In the genomic region with DNA sequence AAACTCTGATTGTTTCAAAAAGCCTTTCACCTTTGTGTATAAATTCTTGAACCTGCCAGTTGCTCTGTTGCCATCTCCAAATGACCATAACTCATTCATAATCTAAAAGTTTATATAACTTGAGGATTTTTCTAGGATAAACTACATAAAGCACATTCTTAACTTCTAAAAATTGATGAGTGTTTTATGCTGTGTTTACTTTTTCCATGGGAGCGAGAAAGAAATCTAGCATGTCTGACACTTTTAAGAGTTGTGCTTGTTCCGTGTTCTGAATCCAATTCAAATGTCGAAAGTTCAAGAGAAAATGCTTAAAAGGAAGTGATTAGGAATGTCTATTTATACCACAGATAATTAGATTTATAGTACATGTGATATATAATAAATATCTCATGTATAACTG, we compare ENCODE assay signal across 30 cellular contexts.
DNase-seq lines count a peak whose midpoint lies in the region; ATAC-seq and TF ChIP-seq lines count a peak whose summit lies in the region.
"Had no signal": no experiment of that assay in that cellular context is flagged by ENCODE, and none has a peak within 500 bp of the region (broad histone marks: within the 10 kb centered on the region; RNA-seq: fewer than 3 reads in every experiment).

No MANE protein-coding gene starts in this region.

- no peaks in the 10 kb centered on the region for H4K20me1 ChIP-seq in BLaER1

- H3K4me2 ChIP-seq in BLaER1 = peak overlapping the region; percentile 20
- H3K4me2 ChIP-seq: PC-9 had no signal

- H3K27ac ChIP-seq in BLaER1 (no peak overlapping the region), muscle layer of duodenum (ENCODE audit: low read length) (peak overlapping the region; percentile 27), tibial artery (peak overlapping the region; percentile 65 to 75)
- H3K27ac ChIP-seq: C4-2B, PC-9, SJSA1 had no signal

- H3K9me3 ChIP-seq in BLaER1 = peaks cover 11% of the 10 kb centered on the region; the same call in 1 of the 2 replicates
- no peaks in the 10 kb centered on the region for H3K9me3 ChIP-seq in muscle layer of duodenum (ENCODE audit: control insufficient read depth in 1 of 2, low read length in 2 of 2)
- H3K9me3 ChIP-seq in tibial artery = no peaks in the 10 kb centered on the region
- H3K9me3 ChIP-seq: Caco-2, MG63, SJSA1 had no signal

- no peak overlapping the region for H3K9ac ChIP-seq in BLaER1

- CTCF ChIA-PET in HEK293T (lab: Yijun Ruan, JAX) = no interaction called here

- H3K4me1 ChIP-seq in BLaER1 (peaks cover 54% of the 10 kb centered on the region), muscle layer of duodenum (ENCODE audit: control insufficient read depth in 1 of 2, insufficient read depth in 2 of 2, low read length in 2 of 2) (peaks cover 10 to 11% of the 10 kb centered on the region in 2 donors), tibial artery (peaks cover 0 to 83% (median 26%) of the 10 kb centered on the region in 4 donors)
- H3K4me1 ChIP-seq: SJSA1 had no signal

- H3K36me3 ChIP-seq in BLaER1 (0 out of 2 replicates have a peak, but pooled peaks cover 6% of the 10 kb centered on the region), muscle layer of duodenum (ENCODE audit: control insufficient read depth in 1 of 2, insufficient read depth in 2 of 2, low read length in 2 of 2) (no peaks in the 10 kb centered on the region), tibial artery (no peaks in the 10 kb centered on the region)
- H3K36me3 ChIP-seq: MG63, SJSA1 had no signal

- no peak for TF ChIP-seq CTCF in fibroblast of villous mesenchyme (IDR thresholded peaks at IDR 0.05; ENCODE audit: insufficient read depth, low read depth, low read length)
- TF ChIP-seq CTCF in tibial artery (IDR thresholded peaks at IDR 0.05) = no peak

- ATAC-seq in GM19035 (IDR thresholded peaks at IDR 0.05; ENCODE audit: unreplicated experiment) = no peak
- ATAC-seq: CD8-positive, alpha-beta T cell; GM12878; HCT116 had no signal

- no peak overlapping the region for H3K4me3 ChIP-seq in BLaER1
- no peak overlapping the region for H3K4me3 ChIP-seq in fibroblast of villous mesenchyme (ENCODE audit: low read depth, low read length)
- no peak overlapping the region for H3K4me3 ChIP-seq in muscle layer of duodenum (ENCODE audit: low read depth in 1 of 2, low read length in 2 of 2)
- H3K4me3 ChIP-seq in tibial artery = no peak overlapping the region
- H3K4me3 ChIP-seq: GM12878, MG63, PC-9, SJSA1 had no signal

- intact Hi-C loops in tibial artery (cut with DNase I; ENCODE audit: low total_unique reads) = no loop called here

- DNase-seq in fibroblast of villous mesenchyme (ENCODE audit: low read depth) = peak; percentile 83
- no peak for DNase-seq in tibial artery
- DNase-seq in NCI-H82 treated with DMSO at 0.1 percent for 48 hours (lab: John Stamatoyannopoulos, UW; ENCODE audit: unreplicated experiment) = no peak
- no peak for DNase-seq in HEK293T (ENCODE audit: extremely low spot score)
- DNase-seq: 8988T; Caco-2; CD8-positive, alpha-beta T cell; DMS 273 treated with DMSO at 0.1 percent for 48 hours; DMS79; EL; GDM1; IMR-90; KG1; MG63; NCI-H1105 treated with DMSO at 0.1 percent for 48 hours; NCI-H146; NCI-H1930; NCI-H2107; NCI-H524 treated with DMSO at 0.1 percent for 48 hours; NCI-H82; PC-9; Right ventricle myocardium superior; RPMI8226 had no signal

- H3K27me3 ChIP-seq in BLaER1 = no peaks in the 10 kb centered on the region
- H3K27me3 ChIP-seq in muscle layer of duodenum (ENCODE audit: low read depth, low read length) = no peaks in the 10 kb centered on the region
- H3K27me3 ChIP-seq in tibial artery = no peaks in the 10 kb centered on the region
- H3K27me3 ChIP-seq: MG63, SJSA1 had no signal

- POLR2A ChIA-PET in HEK293T (lab: Yijun Ruan, JAX) = no interaction called here

TF ChIP-seq in HEK293T, 16 proteins besides CTCF, POLR2A, EP300 and RAD21:
- TF ChIP-seq ARNT (IDR thresholded peaks at IDR 0.05) = no peak
- no peak for TF ChIP-seq TARDBP (IDR thresholded peaks at IDR 0.05)
- no peak for TF ChIP-seq L3MBTL2 (conservative IDR thresholded peaks at IDR 0.05)
- no peak for TF ChIP-seq HDGF (IDR thresholded peaks at IDR 0.05; ENCODE audit: borderline replicate concordance)
- TF ChIP-seq ZNF384 (IDR thresholded peaks at IDR 0.05) = no peak
- no peak for TF ChIP-seq SP1 (IDR thresholded peaks at IDR 0.05)
- TF ChIP-seq SUZ12 (IDR thresholded peaks at IDR 0.05) = no peak
- TF ChIP-seq FOXK2 (IDR thresholded peaks at IDR 0.05) = no peak
TF ChIP-seq in HEK293T: peak in this region for 0.
